In the genomic region with DNA sequence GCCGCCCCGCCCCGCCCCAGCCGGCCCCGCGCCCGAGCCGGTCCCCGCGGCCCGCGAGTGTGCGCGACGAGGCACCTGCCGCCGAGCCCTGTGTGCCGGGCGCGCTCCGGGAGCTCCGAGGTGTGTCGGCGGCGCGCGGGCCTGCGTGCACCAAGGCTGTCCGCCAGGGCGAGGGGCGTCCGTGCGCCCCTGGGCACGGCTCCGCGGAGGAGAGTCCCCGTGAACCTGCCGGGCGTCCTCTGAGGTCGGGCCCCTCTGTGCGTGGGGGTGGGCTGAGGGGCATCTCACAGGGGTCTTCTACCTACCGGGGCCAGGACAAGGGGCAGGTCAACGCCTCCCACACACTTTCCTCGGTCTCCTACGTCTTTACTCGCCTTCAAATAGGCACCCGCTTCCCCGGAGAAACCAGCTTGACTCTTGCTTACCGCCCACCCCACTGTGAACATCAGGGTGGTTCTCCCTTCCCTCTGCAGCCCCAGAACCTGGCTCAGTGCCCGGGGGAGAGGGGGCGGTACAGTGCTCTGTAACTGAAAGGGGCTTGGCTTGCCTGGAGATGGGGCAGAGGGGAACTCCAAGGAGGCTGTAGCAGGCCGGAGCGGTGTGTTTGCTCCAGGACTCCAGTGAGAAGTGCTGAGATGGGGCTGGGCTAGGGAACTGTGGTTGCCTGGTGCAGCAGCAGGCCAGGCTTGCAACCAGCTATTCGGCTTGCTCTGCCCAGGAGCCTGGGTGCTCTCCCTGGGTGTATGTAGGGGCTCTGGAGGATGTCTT, we compare ENCODE assay signal across 8 cellular contexts. TPM values are rescaled to one million over a fixed set of nuclear protein-coding genes. Genes with fewer than 3 reads are reported as not detected.
DNase-seq lines count a peak whose midpoint lies in the region; ATAC-seq and TF ChIP-seq lines count a peak whose summit lies in the region.

A gene (minus strand): TSS at position 94 of the 768 bp plus-strand sequence. CDS start 175 bp downstream, outside the sequence.

- peaks cover 4% of the 10 kb centered on the region; the same call in 1 of the 2 replicates for H3F3A ChIP-seq in OCI-LY1 (ENCODE audit: insufficient read depth, low read length)

- H2AFZ ChIP-seq in OCI-LY1 (ENCODE audit: low read length) (no peak within 1 kb of the TSS), fibroblast of lung (ENCODE audit: low read length) (peak within 1 kb of the TSS; percentile 78), osteoblast (ENCODE audit: low read length) (peak within 1 kb of the TSS; percentile 94)

- H3K4me3 ChIP-seq in OCI-LY1 (ENCODE audit: low read depth, low read length, poor library complexity, severe bottlenecking) (peak within 1 kb of the TSS; percentile 93), fibroblast of lung (replicated peaks in 1 of 4; ENCODE audit: control extremely low read depth in 1 of 4, insufficient read depth in 1 of 4, low read depth in 3 of 4, low read length in 4 of 4) (peak within 1 kb of the TSS; percentile 30 to 71 (median 39)), osteoblast (ENCODE audit: insufficient read depth, low read length) (peak within 1 kb of the TSS; percentile 98), upper lobe of left lung (peak within 1 kb of the TSS; percentile 55 to 96 (median 90))

- H3K4me3 Mint-ChIP-seq in activated T-cell treated with anti-CD3 and anti-CD28 coated beads, Interleukin-2, amount 50 U/mL, for 24 hours = peak within 1 kb of the TSS; percentile 86

- ATAC-seq in HG03442 (IDR thresholded peaks at IDR 0.05; ENCODE audit: unreplicated experiment) (peak; percentile 30), upper lobe of left lung (ENCODE audit: low FRiP score in 2 of 2) (peak; percentile 2 to 3), HG03520 (IDR thresholded peaks at IDR 0.05; ENCODE audit: unreplicated experiment) (no peak)

- H3K27ac Mint-ChIP-seq in activated T-cell treated with anti-CD3 and anti-CD28 coated beads, Interleukin-2, amount 50 U/mL, for 24 hours = peak within 1 kb of the TSS; percentile 97

- H3K9ac ChIP-seq in OCI-LY1 (ENCODE audit: low read length) (peak within 1 kb of the TSS; percentile 81), fibroblast of lung (ENCODE audit: insufficient read depth, low read length) (no peak within 1 kb of the TSS)

- H3K79me2 ChIP-seq in OCI-LY1 (ENCODE audit: insufficient read depth, low read length) = peaks cover 6% of the 10 kb centered on the region; the same call in 1 of the 2 replicates
- peaks cover 16% of the 10 kb centered on the region for H3K79me2 ChIP-seq in fibroblast of lung (ENCODE audit: control insufficient read depth, insufficient read depth, low read length)
- peaks cover 31% of the 10 kb centered on the region for H3K79me2 ChIP-seq in osteoblast (ENCODE audit: insufficient read depth, low read length)

- TF ChIP-seq CTCF in GM13976 (IDR thresholded peaks at IDR 0.05; ENCODE audit: borderline replicate concordance, control extremely low read depth, extremely low read depth, insufficient read depth, missing control alignments) = no peak
- TF ChIP-seq CTCF in OCI-LY1 (IDR thresholded peaks at IDR 0.05; ENCODE audit: low read length) = no peak
- TF ChIP-seq CTCF in fibroblast of lung (conservative IDR thresholded peaks at IDR 0.05 in 1 of 2, IDR thresholded peaks at IDR 0.05 in 1 of 2; ENCODE audit: low read depth in 1 of 2, low read length in 2 of 2) = no peak
- no peak for TF ChIP-seq CTCF in osteoblast (IDR thresholded peaks at IDR 0.05; ENCODE audit: extremely low read depth, low read depth, low read length)
- TF ChIP-seq CTCF in upper lobe of left lung (IDR thresholded peaks at IDR 0.05) = peak in 4 of 6 experiments; percentile 53 to 71 (median 62)

- H3K4me1 ChIP-seq in OCI-LY1 (ENCODE audit: insufficient read depth, low read length, severe bottlenecking) (peaks cover 34% of the 10 kb centered on the region), fibroblast of lung (ENCODE audit: control insufficient read depth, extremely low read depth, insufficient read depth, low read length) (peaks cover 14% of the 10 kb centered on the region), osteoblast (ENCODE audit: insufficient read depth, low read length) (peaks cover 35% of the 10 kb centered on the region), upper lobe of left lung (peaks cover 30 to 46% (median 40%) of the 10 kb centered on the region in 4 donors)

- H3K27me3 Mint-ChIP-seq in activated T-cell treated with anti-CD3 and anti-CD28 coated beads, Interleukin-2, amount 50 U/mL, for 24 hours = no peaks in the 10 kb centered on the region

- H3K9me3 ChIP-seq in OCI-LY1 (ENCODE audit: low read length) (no peaks in the 10 kb centered on the region), fibroblast of lung (ENCODE audit: control insufficient read depth, insufficient read depth, low read depth, low read length) (no peaks in the 10 kb centered on the region), osteoblast (ENCODE audit: low read depth, low read length) (no peaks in the 10 kb centered on the region), upper lobe of left lung (no peaks in the 10 kb centered on the region)

- in situ Hi-C loops in GM13976 (cut with MboI; ENCODE audit: low sequenced_read_pairs, unreplicated experiment) = no loop called here

- DNase-seq in GM13976 (ENCODE audit: low spot score) = peak; percentile 88
- peak; percentile 90 for DNase-seq in activated T-cell treated with anti-CD3 and anti-CD28 coated beads, Interleukin-2, amount 50 U/mL, for 24 hours
- DNase-seq in fibroblast of lung (ENCODE audit: low read depth in 2 of 2) = peak in 1 of 2 donors; percentile 47
- DNase-seq in osteoblast (ENCODE audit: insufficient read length, low spot score, missing footprints) = peak; percentile 85
- peak; percentile 50 to 92 for DNase-seq in upper lobe of left lung

- no peaks in the 10 kb centered on the region for H3K9me2 ChIP-seq in OCI-LY1 (ENCODE audit: low read depth, low read length)

- WGBS in upper lobe of left lung, 2 donors = 2 to 3% methylated on average over 10 to 30 of the region's 54 CpGs

- TF ChIP-seq POLR2A in upper lobe of left lung (IDR thresholded peaks at IDR 0.05) = no peak

- H4K20me1 ChIP-seq in OCI-LY1 (ENCODE audit: insufficient read depth, low read length) (no peaks in the 10 kb centered on the region), fibroblast of lung (ENCODE audit: control insufficient read depth, extremely low read depth, insufficient read depth, low read length) (no peaks in the 10 kb centered on the region), osteoblast (ENCODE audit: insufficient read depth, low read length) (peaks cover 11% of the 10 kb centered on the region)

- H3K36me3 ChIP-seq in OCI-LY1 (ENCODE audit: insufficient read depth, low read length) = peaks cover 18% of the 10 kb centered on the region; the same call in 1 of the 2 replicates
- peaks cover 3% of the 10 kb centered on the region for H3K36me3 ChIP-seq in fibroblast of lung (ENCODE audit: control insufficient read depth, insufficient read depth, low read length)
- H3K36me3 ChIP-seq in osteoblast (ENCODE audit: insufficient read depth, low read length) = peaks cover 19% of the 10 kb centered on the region
- peaks cover 4 to 19% (median 10%) of the 10 kb centered on the region in 4 donors for H3K36me3 ChIP-seq in upper lobe of left lung

- H3K4me1 Mint-ChIP-seq in activated T-cell treated with anti-CD3 and anti-CD28 coated beads, Interleukin-2, amount 50 U/mL, for 24 hours (ENCODE audit: low read depth) = peaks cover 62% of the 10 kb centered on the region

- TF ChIP-seq EP300 in upper lobe of left lung (IDR thresholded peaks at IDR 0.05) = no peak

- H3K27me3 ChIP-seq in OCI-LY1 (ENCODE audit: insufficient read depth, low read length) = no peaks in the 10 kb centered on the region
- no peaks in the 10 kb centered on the region for H3K27me3 ChIP-seq in fibroblast of lung (ENCODE audit: control insufficient read depth, insufficient read depth, low read length)
- no peaks in the 10 kb centered on the region for H3K27me3 ChIP-seq in osteoblast (ENCODE audit: insufficient read depth, low read length)
- no peaks in the 10 kb centered on the region for H3K27me3 ChIP-seq in upper lobe of left lung

- peak within 1 kb of the TSS; percentile 84 for H3K27ac ChIP-seq in OCI-LY1 (ENCODE audit: low read depth, low read length, poor library complexity, severe bottlenecking)
- peak within 1 kb of the TSS; percentile 83 for H3K27ac ChIP-seq in fibroblast of lung (ENCODE audit: insufficient read depth, low read length)
- no peak within 1 kb of the TSS for H3K27ac ChIP-seq in osteoblast (ENCODE audit: low read depth, low read length)
- peak within 1 kb of the TSS; percentile 84 to 90 (median 86) for H3K27ac ChIP-seq in upper lobe of left lung

- H3K9me3 Mint-ChIP-seq in activated T-cell treated with anti-CD3 and anti-CD28 coated beads, Interleukin-2, amount 50 U/mL, for 24 hours = no peaks in the 10 kb centered on the region

- peaks cover 51% of the 10 kb centered on the region for H3K36me3 Mint-ChIP-seq in activated T-cell treated with anti-CD3 and anti-CD28 coated beads, Interleukin-2, amount 50 U/mL, for 24 hours (ENCODE audit: low read depth)

- H3K4me2 ChIP-seq in OCI-LY1 (ENCODE audit: low read length) = peak within 1 kb of the TSS; percentile 100
- peak within 1 kb of the TSS; percentile 79 for H3K4me2 ChIP-seq in fibroblast of lung (ENCODE audit: extremely low read depth, insufficient read depth, low read length)
- peak within 1 kb of the TSS; percentile 95 for H3K4me2 ChIP-seq in osteoblast (ENCODE audit: insufficient read depth, low read length)

RNA-seq across cellular contexts. Expression of the gene that starts here (rescaled TPM):
- 0.77 and 0.99 TPM in 2 replicates for total RNA-seq in fibroblast of lung
- 0.37 and 0.86 TPM in 2 replicates for polyA plus RNA-seq in fibroblast of lung
- 1.2 and 3.3 TPM in 2 replicates for polyA plus RNA-seq in fibroblast of lung (2012)
- polyA minus RNA-seq in fibroblast of lung (ENCODE audit: low replicate concordance) = 0.27 and 1.4 TPM in 2 replicates
- 0.59 and 1.4 TPM in 2 replicates for total RNA-seq in osteoblast
- 1 to 10 TPM; 2.6 to 7.2 (median 4.7) TPM for total RNA-seq in upper lobe of left lung

Comparison
In these comparisons a context has a peak if more than half of its experiments do, and no peak if none do; other contexts are left out.
1. CTCF ChIP-seq: peak in upper lobe of left lung (4 of 6); none in GM13976 (single experiment), OCI-LY1 (single experiment), fibroblast of lung (0 of 2) and osteoblast (single experiment).
2. H3K4me3 ChIP-seq: peak in every context shown above with its lines; median percentile 98 in osteoblast; 93 in OCI-LY1; 90 in upper lobe of left lung; 39 in fibroblast of lung.
3. Peak in every context shown above with its lines, with median percentiles within 50 percentile points of each other: H3K4me2 ChIP-seq.